Comparison of ENCODE assay signal across 23 cellular contexts in genomic region chr4:8136972-8137710, GRCh38. TPM values are rescaled to one million over a fixed set of nuclear protein-coding genes. Genes with fewer than 3 reads are reported as not detected.
DNase-seq lines count a peak whose midpoint lies in the region; ATAC-seq and TF ChIP-seq lines count a peak whose summit lies in the region.
"Had no signal": no experiment of that assay in that cellular context is flagged by ENCODE, and none has a peak within 500 bp of the region (broad histone marks: within the 10 kb centered on the region; RNA-seq: fewer than 3 reads in every experiment).

No MANE protein-coding gene starts in this region.

- ATAC-seq in right cardiac atrium (no peak), psoas muscle (peak in 3 of 4 donors; percentile 17 to 27 (median 18)), GM18517 (IDR thresholded peaks at IDR 0.05; ENCODE audit: unreplicated experiment) (no peak), GM19023 (IDR thresholded peaks at IDR 0.05; ENCODE audit: unreplicated experiment) (no peak)
- ATAC-seq: A549; CD8-positive, alpha-beta T cell; GM12878 had no signal

- H3K4me3 ChIP-seq in right cardiac atrium (ENCODE audit: low read length), result no peak overlapping the region
- H3K4me3 ChIP-seq in left ventricle myocardium inferior, result no peak overlapping the region
- no peak overlapping the region for H3K4me3 ChIP-seq in psoas muscle
- H3K4me3 ChIP-seq: A549, GM12878, HAP-1 had no signal

- H3K27me3 ChIP-seq in right cardiac atrium (ENCODE audit: control insufficient read depth, insufficient read depth) (no peaks in the 10 kb centered on the region), left ventricle myocardium inferior (ENCODE audit: low read depth) (peaks cover 14% of the 10 kb centered on the region), psoas muscle (ENCODE audit: insufficient read depth in 3 of 3, low read length in 2 of 3) (no peaks in the 10 kb centered on the region)
- H3K27me3 ChIP-seq: BE2C had no signal

- H3K36me3 ChIP-seq in left ventricle myocardium inferior (no peaks in the 10 kb centered on the region), psoas muscle (ENCODE audit: insufficient read depth in 1 of 2, low read depth in 1 of 2) (no peaks in the 10 kb centered on the region)
- H3K36me3 ChIP-seq: BE2C, HAP-1 had no signal

- H3K9me3 ChIP-seq in right cardiac atrium (ENCODE audit: control insufficient read depth, low read length), result no peaks in the 10 kb centered on the region
- peaks cover 10% of the 10 kb centered on the region for H3K9me3 ChIP-seq in left ventricle myocardium inferior (replicated peaks)
- no peaks in the 10 kb centered on the region for H3K9me3 ChIP-seq in psoas muscle
- H3K9me3 ChIP-seq: A549, BE2C, Caco-2, HAP-1 had no signal

- peak in 2 of 3 donors; percentile 26 to 40 for DNase-seq in right cardiac atrium
- no peak for DNase-seq in left ventricle myocardium inferior
- DNase-seq in Daoy (ENCODE audit: low read depth), result peak; percentile 30
- peak; percentile 22 for DNase-seq in dermis blood vessel endothelial cell
- peak in 1 of 2 donors; percentile 37 for DNase-seq in psoas muscle
- no peak for DNase-seq in islet precursor cell
- DNase-seq: 8988T; ACHN; AML-193; BE2C; C1 segment of cervical spinal cord; Caco-2; CD8-positive, alpha-beta T cell; DMS153; DND-41; EL; GDM1; GOT3 had no signal

- 90% methylated on average over 19 of the region's 19 CpGs for WGBS in right cardiac atrium
- 90 to 97% (median 95%) methylated on average over 19 of the region's 19 CpGs for WGBS in psoas muscle, 3 donors

- H3K4me1 ChIP-seq in right cardiac atrium (ENCODE audit: control insufficient read depth, insufficient read depth, low read length) (no peaks in the 10 kb centered on the region), left ventricle myocardium inferior (peaks cover 37% of the 10 kb centered on the region), psoas muscle (peaks cover 17% of the 10 kb centered on the region)
- H3K4me1 ChIP-seq: A549, BE2C, Caco-2, HAP-1 had no signal

- intact Hi-C loops in right cardiac atrium (cut with DNase I), result no loop called here
- intact Hi-C loops in left ventricle myocardium inferior (cut with micrococcal nuclease), result no loop called here
- intact Hi-C loops in psoas muscle (cut with DNase I), result no loop called here

- TF ChIP-seq CTCF in left ventricle myocardium inferior (IDR thresholded peaks at IDR 0.05; ENCODE audit: borderline replicate concordance) (no peak), psoas muscle (IDR thresholded peaks at IDR 0.05) (no peak)

- H3K27ac ChIP-seq in right cardiac atrium (ENCODE audit: low read length) (no peak overlapping the region), left ventricle myocardium inferior (replicated peaks) (no peak overlapping the region), psoas muscle (no peak overlapping the region)
- H3K27ac ChIP-seq: A549 had no signal

RNA-seq across cellular contexts. Expression of gene ABLIM2, which starts 21.5 kb away (rescaled TPM):
- total RNA-seq in right cardiac atrium (10 to 100 TPM in 2 of 4 donors, 1 to 10 TPM in 2; 6.2 to 17.4 (median 9.6) TPM), left ventricle myocardium inferior (43.5 TPM), dermis blood vessel endothelial cell (8.8 and 10.8 TPM in 2 replicates), psoas muscle (100 to 1,000 TPM; 127 to 956 (median 461) TPM)
- polyA plus RNA-seq in right cardiac atrium (4.2 TPM), psoas muscle (100 to 1,000 TPM in 2 of 3 donors, 10 to 100 TPM in 1; 82.2 to 295 (median 123) TPM)
- 0.21 and 0.23 TPM in 2 replicates for total RNA-seq in Daoy (2014; rRNA removed; shearing (Covaris generic))

Comparison
In these comparisons a context has a peak if more than half of its experiments do, and no peak if none do; other contexts are left out.
1. DNase-seq: peak in right cardiac atrium (2 of 3), Daoy (single experiment) and dermis blood vessel endothelial cell (single experiment); none in left ventricle myocardium inferior (single experiment) and islet precursor cell (single experiment).
2. ATAC-seq: peak in psoas muscle (3 of 4); none in right cardiac atrium (0 of 2), GM18517 (single experiment) and GM19023 (single experiment).